In the genomic region with DNA sequence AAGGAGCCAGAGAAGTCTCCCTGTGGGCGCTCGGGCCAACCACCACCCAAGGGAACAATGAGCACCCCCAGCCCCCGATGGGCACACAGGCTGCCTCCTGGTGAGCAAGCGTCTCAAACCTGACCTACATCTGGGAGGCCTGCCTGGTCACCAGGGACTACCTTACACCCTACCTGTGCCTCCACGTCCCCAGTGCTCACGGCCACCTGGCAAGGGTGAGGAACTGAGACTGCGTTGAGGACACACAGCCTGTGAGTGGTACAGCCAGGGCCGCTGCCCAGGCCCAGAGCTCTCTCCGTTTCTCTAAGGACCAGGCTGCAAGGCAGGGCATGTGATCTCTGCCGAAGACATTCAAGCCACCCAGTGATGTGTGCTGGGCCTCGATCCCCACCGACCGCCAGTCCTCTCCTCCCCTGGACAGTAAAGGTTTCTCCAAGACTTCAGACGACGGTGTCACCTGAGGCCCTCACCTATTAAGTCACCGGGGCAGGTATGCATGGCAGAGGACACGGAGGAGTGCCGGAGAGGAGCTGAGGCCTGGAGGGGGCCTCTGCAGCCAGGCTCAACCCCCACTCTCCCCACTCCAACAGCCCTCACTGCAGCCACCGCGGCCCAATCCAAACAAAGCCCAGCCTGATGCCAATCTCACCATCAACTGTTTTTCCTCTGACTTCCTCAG, we compare ENCODE assay signal across 32 cellular contexts. TPM values are rescaled to one million over a fixed set of nuclear protein-coding genes. Genes with fewer than 3 reads are reported as not detected.
DNase-seq lines count a peak whose midpoint lies in the region; ATAC-seq, FAIRE-seq and TF ChIP-seq lines count a peak whose summit lies in the region.
"Had no signal": no experiment of that assay in that cellular context is flagged by ENCODE, and none has a peak within 500 bp of the region (broad histone marks: within the 10 kb centered on the region; RNA-seq: fewer than 3 reads in every experiment).

No MANE protein-coding gene starts in this region.

- no peak for TF ChIP-seq RAD21 in GM12878 (IDR thresholded peaks at IDR 0.05; ENCODE audit: insufficient read depth, low read depth, low read length)

- H3K4me1 Mint-ChIP-seq in MCF 10A (ENCODE audit: insufficient read depth, unreplicated experiment) = peaks cover 17% of the 10 kb centered on the region

- H3K36me3 ChIP-seq in mammary epithelial cell (ENCODE audit: insufficient read depth, low read length) (peaks cover 2% of the 10 kb centered on the region), PC-3 (ENCODE audit: low read depth, low read length) (peaks cover 6% of the 10 kb centered on the region; the same call in 1 of the 2 replicates), GM12878 (ENCODE audit: control insufficient read depth in 2 of 2, insufficient read depth in 2 of 2, low read length in 1 of 2) (no peaks in the 10 kb centered on the region; a peak in 3 of 4 replicates), spleen (peaks cover 0 to 25% (median 0%) of the 10 kb centered on the region in 6 donors), mesenchymal stem cell (ENCODE audit: control insufficient read depth in 1 of 2, insufficient read depth in 2 of 2, low read depth in 1 of 2, low read length in 2 of 2) (peaks cover 7 to 15% of the 10 kb centered on the region in 2 experiments)
- H3K36me3 ChIP-seq: prostate gland, SJSA1, upper lobe of right lung had no signal

- no peak overlapping the region for H3K23ac ChIP-seq in mesenchymal stem cell (ENCODE audit: low read length in 2 of 2)

- H3K4ac ChIP-seq in mesenchymal stem cell (ENCODE audit: low read depth in 1 of 2, low read length in 2 of 2) = no peak overlapping the region

- ATAC-seq in PC-3 (no peak), GM12878 (no peak), GM19467 (IDR thresholded peaks at IDR 0.05; ENCODE audit: unreplicated experiment) (no peak)
- ATAC-seq: effector memory CD8-positive, alpha-beta T cell; stimulated activated naive B cell treated with anti-CD40 and anti-IgM and Interleukin-4, amounts not matched to agents 10 μg/mL and 1 μg/mL and 100 μg/mL, for 72 hours; T-helper 17 cell had no signal

- TF ChIP-seq CTCF in MCF 10A (IDR thresholded peaks at IDR 0.05; ENCODE audit: unreplicated experiment) (no peak), mammary epithelial cell (conservative IDR thresholded peaks at IDR 0.05 in 1 of 2, IDR thresholded peaks at IDR 0.05 in 1 of 2; ENCODE audit: extremely low read depth in 1 of 2, insufficient read depth in 1 of 2, low read depth in 1 of 2, low read length in 2 of 2) (no peak), PC-3 (conservative IDR thresholded peaks at IDR 0.05; ENCODE audit: low read depth, low read length) (no peak), GM12878 (IDR thresholded peaks at IDR 0.05 in 2 of 3, conservative IDR thresholded peaks at IDR 0.05 in 1 of 3; ENCODE audit: control insufficient read depth in 2 of 3, extremely low read depth in 1 of 3, insufficient read depth in 1 of 3, low read depth in 3 of 3, low read length in 3 of 3) (no peak), spleen (IDR thresholded peaks at IDR 0.05 in 8 of 11, conservative IDR thresholded peaks at IDR 0.05 in 3 of 11) (no peak)

- H2AK5ac ChIP-seq in mesenchymal stem cell (ENCODE audit: low read length, severe bottlenecking) = no peak overlapping the region

- peak overlapping the region; percentile 66 for H3K27ac Mint-ChIP-seq in MCF 10A (ENCODE audit: low read depth, unreplicated experiment)
- H3K27ac Mint-ChIP-seq: stimulated activated naive B cell treated with anti-CD40 and anti-IgM and Interleukin-4, amounts not matched to agents 10 μg/mL and 1 μg/mL and 100 μg/mL, for 72 hours had no signal

- TSS peak; percentile 12 for BruUV-seq in MCF 10A (replicated peaks; lab: Mats Ljungman, UMichigan)
- BruUV-seq in mammary epithelial cell (replicated peaks; lab: Mats Ljungman, UMichigan) = no TSS peak
- TSS peak; percentile 20 for BruUV-seq in PC-3 (replicated peaks; lab: Mats Ljungman, UMichigan)
- BruUV-seq in GM12878 (replicated peaks; lab: Mats Ljungman, UMichigan) = TSS peak; percentile 31

- dilution Hi-C loops in mammary epithelial cell (cut with HindIII; ENCODE audit: low sequenced_read_pairs) = no loop called here

- CTCF ChIA-PET in MCF 10A (lab: Yijun Ruan, JAX) = interaction anchor here (1.4 kb wide), 1 partner anchor 153 kb away, joined by 4 read pairs; no protein-coding TSS in a partner anchor
- CTCF ChIA-PET in mammary epithelial cell (lab: Charles Lee; ENCODE audit: low non-redundant PET) = no interaction called here
- CTCF ChIA-PET in PC-3 (lab: Charles Lee) = interaction anchor here (1.2 kb wide), 1 partner anchor 153 kb away, joined by 3 read pairs; no protein-coding TSS in a partner anchor
- CTCF ChIA-PET in GM12878 (lab: Yijun Ruan, JAX) = no interaction called here

- FAIRE-seq in GM12878 (lab: Jason Lieb, UNC) = no peak
- FAIRE-seq: bronchial epithelial cell, H1, keratinocyte had no signal

- H4K8ac ChIP-seq in mesenchymal stem cell (ENCODE audit: low read length) = no peak overlapping the region

- H3K4me3 ChIP-seq in mammary epithelial cell (replicated peaks in 1 of 3; ENCODE audit: insufficient read depth in 1 of 3, low read depth in 2 of 3, low read length in 3 of 3) (no peak overlapping the region), PC-3 (ENCODE audit: low read length) (no peak overlapping the region), GM12878 (no peak overlapping the region), spleen (no peak overlapping the region), mesenchymal stem cell (ENCODE audit: insufficient read depth in 1 of 2, low read depth in 1 of 2, low read length in 2 of 2) (no peak overlapping the region)
- H3K4me3 ChIP-seq: coronary artery, lung, Peyer's patch, prostate gland, SJSA1, upper lobe of right lung had no signal

- H2BK15ac ChIP-seq in mesenchymal stem cell (ENCODE audit: low read depth, poor library complexity, severe bottlenecking) = no peak overlapping the region

- RAD21 ChIA-PET in GM12878 (lab: Charles Lee; ENCODE audit: unreplicated experiment) = no interaction called here

- H3K27ac ChIP-seq in mammary epithelial cell (ENCODE audit: insufficient read depth, low read depth, low read length) = no peak overlapping the region
- H3K27ac ChIP-seq in PC-3 (ENCODE audit: low read length) = no peak overlapping the region
- no peak overlapping the region for H3K27ac ChIP-seq in GM12878 (ENCODE audit: control insufficient read depth, insufficient read depth)
- H3K27ac ChIP-seq in spleen = no peak overlapping the region
- no peak overlapping the region for H3K27ac ChIP-seq in mesenchymal stem cell (ENCODE audit: low read length, poor library complexity, severe bottlenecking)
- H3K27ac ChIP-seq: coronary artery, KMS-11, Peyer's patch, prostate gland, SJSA1, upper lobe of right lung, WERI-Rb-1 had no signal

- peaks cover 6% of the 10 kb centered on the region for H3K4me1 ChIP-seq in mammary epithelial cell (ENCODE audit: insufficient read depth, low read length)
- H3K4me1 ChIP-seq in PC-3 (ENCODE audit: insufficient read depth, low read length) = peaks cover 12% of the 10 kb centered on the region
- H3K4me1 ChIP-seq in GM12878 (ENCODE audit: control insufficient read depth, insufficient read depth, low read length) = peaks cover 4% of the 10 kb centered on the region; the same call in 1 of the 2 replicates
- peaks cover 0 to 26% (median 3%) of the 10 kb centered on the region in 6 donors for H3K4me1 ChIP-seq in spleen
- H3K4me1 ChIP-seq in mesenchymal stem cell (ENCODE audit: control insufficient read depth, insufficient read depth, low read depth, low read length) = peaks cover 12% of the 10 kb centered on the region
- H3K4me1 ChIP-seq: prostate gland had no signal

- intact Hi-C loops in MCF 10A (cut with micrococcal nuclease) (no loop called here), mammary epithelial cell (cut with micrococcal nuclease) (loop anchor here (10.0 kb wide), 1 partner anchor 190 kb away; no protein-coding TSS in a partner anchor), PC-3 (cut with micrococcal nuclease) (loop anchor here (2.0 kb wide), 1 partner anchor 76 kb away; no protein-coding TSS in a partner anchor), GM12878 (cut with micrococcal nuclease; ENCODE audit: unreplicated experiment) (no loop called here), spleen (cut with DNase I; ENCODE audit: low total_unique reads) (no loop called here)

- peaks cover 48% of the 10 kb centered on the region for H3K79me2 ChIP-seq in mammary epithelial cell (ENCODE audit: insufficient read depth, low read length)
- peaks cover 50% of the 10 kb centered on the region for H3K79me2 ChIP-seq in PC-3 (ENCODE audit: low read length)
- peaks cover 52% of the 10 kb centered on the region for H3K79me2 ChIP-seq in GM12878 (ENCODE audit: control insufficient read depth, insufficient read depth, low read length)

- TF ChIP-seq POLR2A in GM12878 (IDR thresholded peaks at IDR 0.05; ENCODE audit: low read depth, low read length) (no peak), spleen (IDR thresholded peaks at IDR 0.05) (no peak)

- H3K27me3 ChIP-seq in mammary epithelial cell (ENCODE audit: insufficient read depth, low read length) (no peaks in the 10 kb centered on the region), PC-3 (ENCODE audit: low read length) (no peaks in the 10 kb centered on the region), GM12878 (replicated peaks in 1 of 2; ENCODE audit: control insufficient read depth in 2 of 2, insufficient read depth in 2 of 2, low read length in 1 of 2) (no peaks in the 10 kb centered on the region), spleen (replicated peaks in 1 of 7) (peaks cover 0 to 26% (median 0%) of the 10 kb centered on the region in 7 donors), mesenchymal stem cell (ENCODE audit: control insufficient read depth in 1 of 2, insufficient read depth in 1 of 2, low read length in 2 of 2) (peaks cover 0 to 15% of the 10 kb centered on the region in 2 experiments)
- H3K27me3 ChIP-seq: Peyer's patch, upper lobe of right lung had no signal

- no peak overlapping the region for H2BK12ac ChIP-seq in mesenchymal stem cell (ENCODE audit: low read length in 2 of 2)

- H3K36me3 Mint-ChIP-seq in MCF 10A (ENCODE audit: insufficient read depth, unreplicated experiment) = peaks cover 20% of the 10 kb centered on the region

- H2AFZ ChIP-seq in mammary epithelial cell (ENCODE audit: low read depth, low read length) (no peak overlapping the region), PC-3 (ENCODE audit: low read length) (no peak overlapping the region), GM12878 (ENCODE audit: control insufficient read depth, low read depth, low read length) (no peak overlapping the region), mesenchymal stem cell (ENCODE audit: low read depth, low read length) (no peak overlapping the region)

- DNase-seq in MCF 10A (ENCODE audit: unreplicated experiment) (no peak), mammary epithelial cell (no peak), PC-3 (no peak), GM12878 (ENCODE audit: low read depth, low spot score) (no peak), spleen (peak; percentile 75), mesenchymal stem cell (no peak)
- DNase-seq: activated CD4-positive, alpha-beta T cell treated with anti-CD3 and anti-CD28 coated beads, Interleukin-2, amount 50 U/mL, for 1 hour; activated gamma-delta T cell; amygdala; DMS 273 treated with DMSO at 0.1 percent for 48 hours; effector memory CD8-positive, alpha-beta T cell; EL; head of caudate nucleus; NCI-H1417 treated with DMSO at 0.1 percent for 48 hours; NCI-H2081; NCI-H2227 treated with DMSO at 0.1 percent for 48 hours; NCI-H526 treated with DMSO at 0.1 percent for 48 hours; Peyer's patch; stimulated activated CD4-positive, alpha-beta T cell treated with anti-CD3 and anti-CD28 coated beads, Interleukin-15, amount 100 ng/mL, for 24 hours; stimulated activated naive B cell treated with anti-CD40 and anti-IgM and Interleukin-4, amounts not matched to agents 10 μg/mL and 1 μg/mL and 100 μg/mL, for 72 hours; T-helper 17 cell; upper lobe of right lung; WERI-Rb-1 had no signal

- in situ Hi-C loops in mammary epithelial cell (cut with MboI; ENCODE audit: low sequenced_read_pairs in 2 of 2) (no loop called here), GM12878 (cut with MboI) (no loop called here)

- H2BK5ac ChIP-seq in mesenchymal stem cell (ENCODE audit: low read depth, low read length, poor library complexity, severe bottlenecking) = no peak overlapping the region

- no peaks in the 10 kb centered on the region for H4K20me1 ChIP-seq in mammary epithelial cell (ENCODE audit: insufficient read depth, low read length)
- H4K20me1 ChIP-seq in PC-3 (ENCODE audit: low read length) = peaks cover 7% of the 10 kb centered on the region; the same call in 1 of the 2 replicates
- no peaks in the 10 kb centered on the region for H4K20me1 ChIP-seq in GM12878 (ENCODE audit: control insufficient read depth, insufficient read depth)

- no peaks in the 10 kb centered on the region for H3K27me3 Mint-ChIP-seq in MCF 10A (ENCODE audit: insufficient read depth, unreplicated experiment)
- H3K27me3 Mint-ChIP-seq: effector memory CD8-positive, alpha-beta T cell; T-helper 17 cell had no signal

- no peak overlapping the region for H3K18ac ChIP-seq in mesenchymal stem cell (ENCODE audit: low read depth in 1 of 2, low read length in 2 of 2)

- H3K79me1 ChIP-seq in mesenchymal stem cell (replicated peaks; ENCODE audit: low read length, poor library complexity, severe bottlenecking) = peaks cover 1% of the 10 kb centered on the region

- H3K9ac ChIP-seq in mammary epithelial cell (ENCODE audit: insufficient read depth, low read length) = no peak overlapping the region
- H3K9ac ChIP-seq in PC-3 (ENCODE audit: low read length) = no peak overlapping the region
- H3K9ac ChIP-seq in GM12878 (ENCODE audit: control insufficient read depth, insufficient read depth, low read length) = no peak overlapping the region
- H3K9ac ChIP-seq in mesenchymal stem cell (ENCODE audit: low read length) = no peak overlapping the region
- H3K9ac ChIP-seq: KMS-11 had no signal

- H3K4me3 Mint-ChIP-seq in MCF 10A (ENCODE audit: unreplicated experiment) = peak overlapping the region; percentile 77
- H3K4me3 Mint-ChIP-seq: stimulated activated naive B cell treated with anti-CD40 and anti-IgM and Interleukin-4, amounts not matched to agents 10 μg/mL and 1 μg/mL and 100 μg/mL, for 72 hours had no signal

- H3F3A ChIP-seq in PC-3 (ENCODE audit: low read length, unreplicated experiment) = no peaks in the 10 kb centered on the region

- no peak overlapping the region for H3K4me2 ChIP-seq in mammary epithelial cell (ENCODE audit: insufficient read depth, low read depth, low read length)
- peak overlapping the region; percentile 92; the same call in 1 of the 2 replicates for H3K4me2 ChIP-seq in PC-3 (ENCODE audit: low read length)
- peak overlapping the region; percentile 81; the same call in 1 of the 2 replicates for H3K4me2 ChIP-seq in GM12878 (ENCODE audit: control insufficient read depth, insufficient read depth)
- H3K4me2 ChIP-seq in mesenchymal stem cell (ENCODE audit: low read length, poor library complexity, severe bottlenecking) = no peak overlapping the region
- H3K4me2 ChIP-seq: KMS-11 had no signal

- H2BK120ac ChIP-seq in mesenchymal stem cell (ENCODE audit: low read depth, low read length) = no peak overlapping the region

- no peaks in the 10 kb centered on the region for H3K9me3 Mint-ChIP-seq in MCF 10A (ENCODE audit: unreplicated experiment)
- H3K9me3 Mint-ChIP-seq: effector memory CD8-positive, alpha-beta T cell; stimulated activated naive B cell treated with anti-CD40 and anti-IgM and Interleukin-4, amounts not matched to agents 10 μg/mL and 1 μg/mL and 100 μg/mL, for 72 hours had no signal

- H4K91ac ChIP-seq in mesenchymal stem cell (ENCODE audit: low read length) = no peak overlapping the region

- WGBS in mammary epithelial cell (ENCODE audit: low coverage, missing lambda C conversion rate) = 91% methylated on average over 17 of the region's 20 CpGs
- 98% methylated on average over 20 of the region's 20 CpGs for WGBS in GM12878 (ENCODE audit: insufficient coverage, insufficient replicate concordance, low lambda C conversion rate, missing lambda C conversion rate)
- 86 to 95% (median 91%) methylated on average over 14 to 20 of the region's 20 CpGs for WGBS in spleen, 5 donors
- 95% methylated on average over 20 of the region's 20 CpGs for WGBS in mesenchymal stem cell

- POLR2A ChIA-PET in MCF 10A (lab: Yijun Ruan, JAX) = interaction anchor here (1.0 to 1.2 kb wide), 2 partner anchors 47 to 95 kb away, joined by 3 to 7 read pairs; no protein-coding TSS in a partner anchor
- POLR2A ChIA-PET in PC-3 (lab: Charles Lee; ENCODE audit: unreplicated experiment) = interaction anchor here (0.7 kb wide), 1 partner anchor 517 kb away, joined by 6 read pairs; no protein-coding TSS in a partner anchor
- POLR2A ChIA-PET in GM12878 (lab: Charles Lee) = interaction anchor here (0.6 kb wide), 1 partner anchor 105 kb away, joined by 3 read pairs; no protein-coding TSS in a partner anchor

- no peaks in the 10 kb centered on the region for H3K9me2 ChIP-seq in PC-3 (replicated peaks; ENCODE audit: low read length)

- TF ChIP-seq EP300 in GM12878 (IDR thresholded peaks at IDR 0.05; ENCODE audit: borderline replicate concordance in 1 of 2, control insufficient read depth in 1 of 2, low read depth in 2 of 2, low read length in 2 of 2) = no peak

- no peak overlapping the region for H3K14ac ChIP-seq in mesenchymal stem cell (ENCODE audit: low read length in 2 of 2)

- SMC1A ChIA-PET in GM12878 (lab: Charles Lee; ENCODE audit: uncharacterized antibody, unreplicated experiment) = no interaction called here

- H3K9me3 ChIP-seq in mammary epithelial cell (replicated peaks; ENCODE audit: insufficient read depth, low read length) = no peaks in the 10 kb centered on the region
- no peaks in the 10 kb centered on the region for H3K9me3 ChIP-seq in PC-3 (ENCODE audit: low read length)
- no peaks in the 10 kb centered on the region for H3K9me3 ChIP-seq in GM12878 (replicated peaks; ENCODE audit: control insufficient read depth, insufficient read depth, low read length)
- no peaks in the 10 kb centered on the region for H3K9me3 ChIP-seq in spleen
- no peaks in the 10 kb centered on the region for H3K9me3 ChIP-seq in mesenchymal stem cell (ENCODE audit: control insufficient read depth, low read length)
- H3K9me3 ChIP-seq: Peyer's patch, prostate gland, SJSA1, upper lobe of right lung had no signal

RNA-seq across cellular contexts. Expression of gene GOLGA8A, which starts 2.8 kb away (rescaled TPM):
- 173 and 192 TPM in 2 replicates for total RNA-seq in MCF 10A (2022)
- 100 to 1,000 TPM in 1 of 2 donors, 10 to 100 TPM in 1; 24.0 to 159 TPM for total RNA-seq in mammary epithelial cell
- 21.2 TPM for polyA plus RNA-seq in mammary epithelial cell
- 0.26 TPM for polyA minus RNA-seq in mammary epithelial cell
- total RNA-seq in PC-3 (2014; rRNA removed) = 25.3 and 37.3 TPM in 2 replicates
- total RNA-seq in GM12878 (2013; cell fraction: nucleolus; rRNA removed) = 431 and 446 TPM in 2 replicates
- 40.7 and 42.9 TPM in 2 replicates for total RNA-seq in GM12878 (2014; rRNA removed)
- total RNA-seq in GM12878 (2014; rRNA removed; fragmentation: Illumina TruSeq; extraction: Trizol) = 55.4 and 56.0 TPM in 2 replicates
- total RNA-seq in GM12878 (2021) = 67.0 and 80.5 TPM in 2 replicates
- polyA plus RNA-seq in GM12878 (2011; ENCODE audit: low read depth) = 242 TPM
- 96.8 and 151 TPM in 2 replicates for polyA plus RNA-seq in GM12878 (2011; rRNA removed)
- polyA plus RNA-seq in GM12878 (2011; cell fraction: cytosol; rRNA removed) = 27.9 and 31.3 TPM in 2 replicates
- polyA plus RNA-seq in GM12878 (2011; cell fraction: nucleus; rRNA removed) = 440 and 533 TPM in 2 replicates
- polyA plus RNA-seq in GM12878 (2012) = 252 and 271 TPM in 2 replicates
- 84.0 and 86.5 TPM in 2 replicates for polyA plus RNA-seq in GM12878 (2014; fragmentation: Illumina TruSeq; extraction: Trizol)
- 10 to 100 TPM; 14.5 to 21.8 TPM for polyA plus RNA-seq in GM12878 (2014; fragmentation: Nextera tagmentation; extraction: Ambion mirVana)
- polyA plus RNA-seq in GM12878 (2014; rRNA removed) = 117 and 132 TPM in 2 replicates
- 10 to 100 TPM; 22.4 to 22.6 TPM for polyA plus RNA-seq in GM12878 (2016; fragmentation: Nextera tagmentation; extraction: Ambion mirVana)
- 10.4 and 13.5 TPM in 2 replicates for polyA minus RNA-seq in GM12878 (2011; rRNA and poly(A)+ RNA removed)
- 8.0 and 8.8 TPM in 2 replicates for polyA minus RNA-seq in GM12878 (2011; cell fraction: cytosol; rRNA and poly(A)+ RNA removed)
- polyA minus RNA-seq in GM12878 (2011; cell fraction: nucleus; rRNA and poly(A)+ RNA removed) = 30.3 and 41.0 TPM in 2 replicates
- total RNA-seq in spleen = 100 to 1,000 TPM in 2 of 7 donors, 10 to 100 TPM in 5; 52.5 to 128 (median 85.4) TPM
- polyA plus RNA-seq in spleen = 100 to 1,000 TPM in 1 of 3 donors, 10 to 100 TPM in 2; 26.1 to 103 (median 67.6) TPM
- polyA plus RNA-seq in mesenchymal stem cell (2013, experiment 1 of 2) = 14.5 TPM
- polyA plus RNA-seq in mesenchymal stem cell (2013, experiment 2 of 2) = 12.9 TPM

Comparison
In these comparisons a context has a peak if more than half of its experiments do, and no peak if none do; other contexts are left out.
1. CTCF ChIA-PET loops: an anchor here in MCF 10A (1.4 kb wide) and PC-3 (1.2 kb wide); none called in mammary epithelial cell and GM12878.
2. intact Hi-C loops: an anchor here in mammary epithelial cell (10.0 kb wide) and PC-3 (2.0 kb wide); none called in MCF 10A, GM12878 and spleen.
3. H3K4me2 ChIP-seq: peak in PC-3 (single experiment) and GM12878 (single experiment); none in mammary epithelial cell (single experiment) and mesenchymal stem cell (single experiment).